In genomic region chr3:134313839-134314587, GRCh38 we compare ENCODE assay signal across 9 cellular contexts.
DNase-seq lines count a peak whose midpoint lies in the region; ATAC-seq and TF ChIP-seq lines count a peak whose summit lies in the region.
"Had no signal": no experiment of that assay in that cellular context is flagged by ENCODE, and none has a peak within 500 bp of the region (broad histone marks: within the 10 kb centered on the region; RNA-seq: fewer than 3 reads in every experiment).

No MANE protein-coding gene starts in this region.

- H3K4me3 ChIP-seq in astrocyte of the spinal cord (ENCODE audit: low read depth, low read length) (peak overlapping the region; percentile 29), right cardiac atrium (ENCODE audit: low read length) (peak overlapping the region; percentile 29), retinal pigment epithelial cell (ENCODE audit: low read length) (peak overlapping the region; percentile 46)

- DNase-seq in ELR (ENCODE audit: low read depth) (peak; percentile 68), astrocyte of the spinal cord (ENCODE audit: low read depth, low spot score) (no peak), right cardiac atrium (peak in 1 of 3 donors; percentile 21), retinal pigment epithelial cell (ENCODE audit: low read depth) (no peak), NCI-H526 treated with DMSO at 0.1 percent for 48 hours (lab: John Stamatoyannopoulos, UW) (no peak), cortex of kidney (lab: John Stamatoyannopoulos, UW) (no peak), NCI-H187 treated with DMSO at 0.1 percent for 48 hours (lab: John Stamatoyannopoulos, UW) (no peak)
- DNase-seq in naive thymus-derived CD8-positive, alpha-beta T cell, result no peak
- DNase-seq: activated CD4-positive, alpha-beta T cell treated with anti-CD3 and anti-CD28 coated beads, Interleukin-2, amount 10 ng/mL, durations not matched to agents 24 days and 14 days had no signal

- 71% methylated on average over 11 of the region's 11 CpGs for WGBS in right cardiac atrium

- H3K36me3 Mint-ChIP-seq in naive thymus-derived CD8-positive, alpha-beta T cell, result no peaks in the 10 kb centered on the region

- no peak for TF ChIP-seq CTCF in astrocyte of the spinal cord (IDR thresholded peaks at IDR 0.05; ENCODE audit: low read depth, low read length)
- TF ChIP-seq CTCF in retinal pigment epithelial cell (conservative IDR thresholded peaks at IDR 0.05; ENCODE audit: low read depth, low read length), result no peak

- POLR2A ChIA-PET in naive thymus-derived CD8-positive, alpha-beta T cell (lab: Charles Lee), result interaction anchor here (0.6 kb wide), 1 partner anchor 40 kb away, joined by 3 read pairs; no protein-coding TSS in a partner anchor

- H3K9me3 Mint-ChIP-seq in naive thymus-derived CD8-positive, alpha-beta T cell, result no peaks in the 10 kb centered on the region
- H3K9me3 Mint-ChIP-seq: activated CD4-positive, alpha-beta T cell treated with anti-CD3 and anti-CD28 coated beads, Interleukin-2, amount 10 ng/mL, durations not matched to agents 24 days and 14 days had no signal

- peak overlapping the region in 2 of 10 donors; percentile 18 to 34 for H3K4me3 Mint-ChIP-seq in naive thymus-derived CD8-positive, alpha-beta T cell
- H3K4me3 Mint-ChIP-seq: activated CD4-positive, alpha-beta T cell treated with anti-CD3 and anti-CD28 coated beads, Interleukin-2, amount 10 ng/mL, durations not matched to agents 24 days and 14 days had no signal

- H3K27ac ChIP-seq in right cardiac atrium (ENCODE audit: low read length), result peak overlapping the region; percentile 77

- in situ Hi-C loops in astrocyte of the spinal cord (cut with HindIII; ENCODE audit: low sequenced_read_pairs), result no loop called here

- H3K4me1 ChIP-seq in right cardiac atrium (ENCODE audit: control insufficient read depth, insufficient read depth, low read length), result peaks cover 20% of the 10 kb centered on the region

- intact Hi-C loops in right cardiac atrium (cut with DNase I), result loop anchor here (2.0 to 5.0 kb wide), 4 partner anchors 58 to 158 kb away; partner anchors contain the start of gene AMOTL2 (in 3 of the 4)

- H3K9me3 ChIP-seq in right cardiac atrium (ENCODE audit: control insufficient read depth, low read length), result no peaks in the 10 kb centered on the region

- no peak for ATAC-seq in right cardiac atrium
- ATAC-seq in naive thymus-derived CD8-positive, alpha-beta T cell, result no peak

- no peak overlapping the region for H3K27ac Mint-ChIP-seq in naive thymus-derived CD8-positive, alpha-beta T cell
- H3K27ac Mint-ChIP-seq: activated CD4-positive, alpha-beta T cell treated with anti-CD3 and anti-CD28 coated beads, Interleukin-2, amount 10 ng/mL, durations not matched to agents 24 days and 14 days had no signal

- H3K27me3 Mint-ChIP-seq in naive thymus-derived CD8-positive, alpha-beta T cell, result peaks cover 23 to 49% (median 28%) of the 10 kb centered on the region in 5 donors

- H3K27me3 ChIP-seq in right cardiac atrium (ENCODE audit: control insufficient read depth, insufficient read depth), result no peaks in the 10 kb centered on the region

- peaks cover 0 to 11% (median 4%) of the 10 kb centered on the region in 4 donors for H3K4me1 Mint-ChIP-seq in naive thymus-derived CD8-positive, alpha-beta T cell
- H3K4me1 Mint-ChIP-seq: activated CD4-positive, alpha-beta T cell treated with anti-CD3 and anti-CD28 coated beads, Interleukin-2, amount 10 ng/mL, durations not matched to agents 24 days and 14 days had no signal
